Comparison of ENCODE assay signal across 9 cellular contexts in the genomic region with DNA sequence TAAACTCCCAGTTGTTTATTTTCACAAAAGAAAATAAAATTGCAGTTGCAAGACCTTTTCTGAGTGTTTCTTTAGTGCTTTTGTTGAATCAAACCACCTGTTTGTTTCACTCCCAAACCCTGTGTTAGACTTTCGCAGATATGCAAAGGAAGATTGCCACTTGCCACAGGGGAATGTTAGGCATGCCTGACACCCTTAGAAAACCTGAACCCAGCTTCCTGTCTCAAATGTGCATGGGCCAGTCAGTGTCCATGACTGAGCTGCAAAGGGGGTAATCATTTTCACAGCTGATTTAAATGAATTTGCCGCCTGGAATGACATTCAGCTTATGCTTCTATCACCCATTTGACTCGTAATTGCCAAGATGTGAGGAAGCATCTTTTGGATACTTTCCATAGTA. TPM values are rescaled to one million over a fixed set of nuclear protein-coding genes. Genes with fewer than 3 reads are reported as not detected.
DNase-seq lines count a peak whose midpoint lies in the region; ATAC-seq and TF ChIP-seq lines count a peak whose summit lies in the region.
"Had no signal": no experiment of that assay in that cellular context is flagged by ENCODE, and none has a peak within 500 bp of the region (broad histone marks: within the 10 kb centered on the region; RNA-seq: fewer than 3 reads in every experiment).

No MANE protein-coding gene starts in this region.

- peaks cover 6% of the 10 kb centered on the region for H3K27me3 Mint-ChIP-seq in activated naive CD4-positive, alpha-beta T cell treated with anti-CD3 and anti-CD28 coated beads, Interleukin-2, amount 10 ng/mL, durations not matched to agents 7 days and 5 days
- no peaks in the 10 kb centered on the region for H3K27me3 Mint-ChIP-seq in brain

- no peak overlapping the region for H3K4me3 Mint-ChIP-seq in activated naive CD4-positive, alpha-beta T cell treated with anti-CD3 and anti-CD28 coated beads, Interleukin-2, amount 10 ng/mL, durations not matched to agents 7 days and 5 days
- H3K4me3 Mint-ChIP-seq in brain, result no peak overlapping the region

- peak overlapping the region; percentile 21 to 74 (median 34) for H3K27ac ChIP-seq in transverse colon

- no peak overlapping the region for H3K4me3 ChIP-seq in transverse colon

- H3K9me3 Mint-ChIP-seq in activated naive CD4-positive, alpha-beta T cell treated with anti-CD3 and anti-CD28 coated beads, Interleukin-2, amount 10 ng/mL, durations not matched to agents 7 days and 5 days, result no peaks in the 10 kb centered on the region
- H3K9me3 Mint-ChIP-seq in brain, result no peaks in the 10 kb centered on the region

- CTCF ChIA-PET in activated naive CD4-positive, alpha-beta T cell treated with anti-CD3 and anti-CD28 coated beads, Interleukin-2, amount 10 ng/mL, durations not matched to agents 7 days and 5 days (lab: Charles Lee), result interaction anchor here (1.2 to 2.8 kb wide), 2 partner anchors 8 to 11 kb away, joined by 4 to 47 read pairs; no protein-coding TSS in a partner anchor

- in situ Hi-C loops in transverse colon (cut with MboI; ENCODE audit: low pct_ligation_motif_present in 1 of 4, low pct_unique_long_range_greater_than_20kb in 1 of 4, low sequenced_read_pairs in 3 of 4), result no loop called here

- peaks cover 28% of the 10 kb centered on the region for H3K36me3 Mint-ChIP-seq in activated naive CD4-positive, alpha-beta T cell treated with anti-CD3 and anti-CD28 coated beads, Interleukin-2, amount 10 ng/mL, durations not matched to agents 7 days and 5 days
- peaks cover 20% of the 10 kb centered on the region for H3K36me3 Mint-ChIP-seq in brain

- TF ChIP-seq CTCF in brain (conservative IDR thresholded peaks at IDR 0.05) (no peak), transverse colon (IDR thresholded peaks at IDR 0.05) (no peak)

- no peak for TF ChIP-seq POLR2A in transverse colon (IDR thresholded peaks at IDR 0.05)

- 83 to 92% methylated on average over 3 of the region's 3 CpGs for WGBS in transverse colon (ENCODE audit: low coverage in 1 of 2), 2 donors

- ATAC-seq in HG03039 (IDR thresholded peaks at IDR 0.05; ENCODE audit: unreplicated experiment) (peak; percentile 46), left cardiac atrium (no peak)

- peak overlapping the region; percentile 82 for H3K27ac Mint-ChIP-seq in activated naive CD4-positive, alpha-beta T cell treated with anti-CD3 and anti-CD28 coated beads, Interleukin-2, amount 10 ng/mL, durations not matched to agents 7 days and 5 days
- peak overlapping the region in 4 of 5 experiments; percentile 59 to 82 (median 82) for H3K27ac Mint-ChIP-seq in brain

- DNase-seq in activated naive CD4-positive, alpha-beta T cell treated with anti-CD3 and anti-CD28 coated beads, Interleukin-2, amount 10 ng/mL, durations not matched to agents 7 days and 5 days, result no peak
- no peak for DNase-seq in activated naive CD4-positive, alpha-beta T cell treated with anti-CD3 and anti-CD28 coated beads, Interleukin-2, amount 50 U/mL, for 16 hours
- DNase-seq in transverse colon, result no peak
- no peak for DNase-seq in NOMO-1 treated with dmso at 0.1 percent for 144 hours (lab: John Stamatoyannopoulos, UW; ENCODE audit: unreplicated experiment)
- DNase-seq in MV-4-11 (lab: John Stamatoyannopoulos, UW), result no peak
- DNase-seq in left cardiac atrium, result no peak
- DNase-seq: NCI-H1417 had no signal

- H3K27me3 ChIP-seq in transverse colon, result no peaks in the 10 kb centered on the region

- peaks cover 13 to 38% (median 26%) of the 10 kb centered on the region in 4 donors for H3K4me1 ChIP-seq in transverse colon

- H3K36me3 ChIP-seq in transverse colon, result no peaks in the 10 kb centered on the region

- no peak for TF ChIP-seq EP300 in transverse colon (IDR thresholded peaks at IDR 0.05; ENCODE audit: low read depth)

- intact Hi-C loops in transverse colon (cut with DNase I; ENCODE audit: low total_unique reads), result no loop called here
- intact Hi-C loops in left cardiac atrium (cut with DNase I), result no loop called here

- peaks cover 37% of the 10 kb centered on the region for H3K4me1 Mint-ChIP-seq in activated naive CD4-positive, alpha-beta T cell treated with anti-CD3 and anti-CD28 coated beads, Interleukin-2, amount 10 ng/mL, durations not matched to agents 7 days and 5 days
- peaks cover 23% of the 10 kb centered on the region for H3K4me1 Mint-ChIP-seq in brain

- no peaks in the 10 kb centered on the region for H3K9me3 ChIP-seq in transverse colon

RNA-seq across cellular contexts. Expression of gene TGOLN2, which starts 17.5 kb away (rescaled TPM):
- polyA plus RNA-seq in brain (ENCODE audit: insufficient read depth, low read depth, low replicate concordance), result 80.0 TPM
- total RNA-seq in transverse colon (100 to 1,000 TPM; 113 to 234 (median 232) TPM), left cardiac atrium (10 to 100 TPM; 71.1 to 73.9 TPM)

RNA-seq across cellular contexts. Expression of gene RETSAT, which starts 44.0 kb away (rescaled TPM):
- 33.3 TPM for polyA plus RNA-seq in brain (ENCODE audit: insufficient read depth, low read depth, low replicate concordance)
- 100 to 1,000 TPM; 109 to 638 (median 330) TPM for total RNA-seq in transverse colon
- 10 to 100 TPM; 79.9 to 84.0 TPM for total RNA-seq in left cardiac atrium

RNA-seq across cellular contexts. Expression of gene ELMOD3, which starts 44.2 kb away (rescaled TPM):
- polyA plus RNA-seq in brain (ENCODE audit: insufficient read depth, low read depth, low replicate concordance), result 14.6 TPM
- total RNA-seq in transverse colon (10 to 100 TPM; 13.3 to 37.8 (median 32.8) TPM), left cardiac atrium (10 to 100 TPM; 15.4 to 22.1 TPM)
